In the genomic region with DNA sequence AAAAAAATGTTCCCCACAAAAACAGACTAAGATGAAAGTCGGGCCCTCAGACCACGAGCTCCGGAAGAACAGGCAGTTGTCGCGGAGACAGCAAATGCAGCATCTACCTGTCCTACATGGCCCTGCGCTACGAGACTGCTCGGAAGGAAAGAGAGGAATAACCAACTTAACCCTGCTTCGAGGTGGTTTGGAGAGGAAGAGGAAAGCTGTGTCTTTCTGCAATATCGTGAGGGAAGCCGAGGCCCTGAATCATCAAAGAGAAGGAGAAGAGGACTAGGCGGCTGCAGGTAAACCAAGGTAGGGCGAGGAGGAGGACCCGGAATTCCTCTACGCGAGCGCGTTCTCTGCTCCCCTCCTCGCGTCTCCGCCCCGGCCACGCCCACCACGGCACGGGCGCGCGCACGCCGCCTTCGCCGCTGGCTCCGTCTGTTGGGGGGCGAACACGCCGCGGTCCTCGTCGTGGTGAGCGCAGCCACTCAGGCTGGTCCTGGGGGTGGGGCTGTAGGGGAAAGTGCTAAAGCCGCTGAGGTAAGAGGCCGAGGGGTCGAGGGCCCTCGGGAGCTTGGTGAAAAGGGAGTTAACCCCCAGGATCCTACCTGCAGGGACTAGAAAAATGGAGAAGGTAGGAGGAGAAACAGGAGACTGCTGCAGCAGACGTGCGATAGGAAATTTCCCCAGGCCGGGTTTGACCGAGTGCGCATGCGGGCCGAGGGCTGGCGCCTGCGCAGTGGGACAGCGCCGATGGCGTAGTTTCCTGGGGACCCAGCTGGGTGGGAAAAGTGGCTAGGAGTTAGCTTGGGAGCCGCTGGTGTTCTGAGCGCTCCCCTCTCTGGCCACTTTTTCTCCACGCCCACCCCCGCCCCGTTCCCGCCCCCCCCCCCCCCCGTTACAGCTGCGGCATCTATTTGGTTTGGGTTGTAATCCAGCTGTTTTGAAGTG, we compare ENCODE assay signal across 8 cellular contexts. TPM values are rescaled to one million over a fixed set of nuclear protein-coding genes. Genes with fewer than 3 reads are reported as not detected.
DNase-seq lines count a peak whose midpoint lies in the region; ATAC-seq, FAIRE-seq and TF ChIP-seq lines count a peak whose summit lies in the region.

A gene (plus strand): TSS at position 402 of the 939 bp plus-strand sequence. CDS start 7,903 bp downstream, outside the sequence.
A gene with protein sequence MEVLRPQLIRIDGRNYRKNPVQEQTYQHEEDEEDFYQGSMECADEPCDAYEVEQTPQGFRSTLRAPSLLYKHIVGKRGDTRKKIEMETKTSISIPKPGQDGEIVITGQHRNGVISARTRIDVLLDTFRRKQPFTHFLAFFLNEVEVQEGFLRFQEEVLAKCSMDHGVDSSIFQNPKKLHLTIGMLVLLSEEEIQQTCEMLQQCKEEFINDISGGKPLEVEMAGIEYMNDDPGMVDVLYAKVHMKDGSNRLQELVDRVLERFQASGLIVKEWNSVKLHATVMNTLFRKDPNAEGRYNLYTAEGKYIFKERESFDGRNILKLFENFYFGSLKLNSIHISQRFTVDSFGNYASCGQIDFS (minus strand): TSS at position 666 of the 939 bp plus-strand sequence. CDS start 2,978 bp downstream, outside the sequence.

- TF ChIP-seq CTCF in parathyroid adenoma (IDR thresholded peaks at IDR 0.05): no peak
- TF ChIP-seq CTCF in tibial artery (IDR thresholded peaks at IDR 0.05): no peak

- H3K27me3 ChIP-seq in parathyroid adenoma (ENCODE audit: control insufficient read depth, insufficient read depth, low read length): no peaks in the 10 kb centered on the region
- no peaks in the 10 kb centered on the region for H3K27me3 ChIP-seq in tibial artery

- peak within 1 kb of the TSS; percentile 98 to 99 for H3K27ac Mint-ChIP-seq in T-cell

- H3K9me3 Mint-ChIP-seq in T-cell: no peaks in the 10 kb centered on the region

- intact Hi-C loops in cardiac septum (cut with DNase I) (loop anchor here (1.0 to 10.0 kb wide), 4 partner anchors 39 to 261 kb away; a partner anchor contains a TSS), tibial artery (cut with DNase I; ENCODE audit: low total_unique reads) (loop anchor here (2.0 to 5.0 kb wide), 2 partner anchors 56 to 113 kb away; a partner anchor contains a TSS)

- DNase-seq in GM12892 (ENCODE audit: insufficient read length) (peak; percentile 67), NCI-H146 (lab: John Stamatoyannopoulos, UW) (peak; percentile 89), T-cell (peak; percentile 86 to 98 (median 93)), cardiac septum (ENCODE audit: low spot score) (peak; percentile 95), tibial artery (peak; percentile 87 to 96)

- peak within 1 kb of the TSS; percentile 84 for H3K4me3 ChIP-seq in parathyroid adenoma (ENCODE audit: low read depth, low read length)
- peak within 1 kb of the TSS; percentile 68 to 78 for H3K4me3 ChIP-seq in tibial artery

- H3K4me3 Mint-ChIP-seq in T-cell: peak within 1 kb of the TSS; percentile 87 to 97 (median 96)

- H3K4me2 ChIP-seq in parathyroid adenoma (ENCODE audit: low read length): peak within 1 kb of the TSS; percentile 97

- TF ChIP-seq POLR2A in GM12892 (IDR thresholded peaks at IDR 0.05; ENCODE audit: low read depth, low read length): peak; percentile 90

- H3K36me3 Mint-ChIP-seq in T-cell: peaks cover 12% of the 10 kb centered on the region

- H3K79me2 ChIP-seq in parathyroid adenoma: peaks cover 29% of the 10 kb centered on the region

- WGBS in adipose tissue, 3 donors: 0 to 1% (median 0%) methylated on average over 60 to 64 of the region's 64 CpGs

- FAIRE-seq in GM12892 (lab: Jason Lieb, UNC): peak; percentile 97

- H3K27ac ChIP-seq in adipose tissue (ENCODE audit: low read depth, low read length) (peak within 1 kb of the TSS; percentile 90), parathyroid adenoma (peak within 1 kb of the TSS; percentile 98), tibial artery (peak within 1 kb of the TSS; percentile 92 to 94)

- peak within 1 kb of the TSS; percentile 93 for H3K9ac ChIP-seq in parathyroid adenoma

- CTCF ChIA-PET in T-cell (lab: Charles Lee): interaction anchor here (0.5 to 1.6 kb wide), 15 partner anchors 9 to 897 kb away, joined by 3 to 6 read pairs (median 3); a partner anchor contains a TSS

- peak within 1 kb of the TSS; percentile 96 for H2AFZ ChIP-seq in parathyroid adenoma

- H3K36me3 ChIP-seq in parathyroid adenoma (ENCODE audit: control insufficient read depth, insufficient read depth, low read length) (no peaks in the 10 kb centered on the region), tibial artery (peaks cover 7 to 28% (median 21%) of the 10 kb centered on the region in 3 donors)

- H3K4me1 Mint-ChIP-seq in T-cell: peaks cover 47 to 61% (median 51%) of the 10 kb centered on the region in 3 donors

- H3K27me3 Mint-ChIP-seq in T-cell: no peaks in the 10 kb centered on the region

- H3K4me1 ChIP-seq in parathyroid adenoma (peaks cover 10% of the 10 kb centered on the region), tibial artery (peaks cover 0 to 60% (median 22%) of the 10 kb centered on the region in 4 donors)

- ATAC-seq in HG02840 (IDR thresholded peaks at IDR 0.05; ENCODE audit: low FRiP score, unreplicated experiment) (peak; percentile 76), T-cell (replicated peaks in 1 of 4) (peak; percentile 81 to 91 (median 89))

- POLR2A ChIA-PET in T-cell (lab: Charles Lee): interaction anchor here in 1 of 2 donors (0.5 to 1.0 kb wide), 7 partner anchors 32 to 880 kb away, joined by 3 to 4 read pairs (median 4); no protein-coding TSS in a partner anchor

- H3K9me3 ChIP-seq in parathyroid adenoma (ENCODE audit: control insufficient read depth, low read length) (no peaks in the 10 kb centered on the region), tibial artery (no peaks in the 10 kb centered on the region)

RNA-seq across cellular contexts. Expression of the first gene that starts in this region (rescaled TPM):
- 146 TPM for polyA plus RNA-seq in GM12892 (2012; ENCODE audit: missing spikeins)
- total RNA-seq in T-cell (100 to 1,000 TPM in 3 of 5 donors, 10 to 100 TPM in 2; 97.9 to 119 (median 106) TPM), cardiac septum (171 TPM)
- polyA plus RNA-seq in adipose tissue: 100 to 1,000 TPM in 2 of 3 donors, 10 to 100 TPM in 1; 97.2 to 165 (median 110) TPM

RNA-seq across cellular contexts. Expression of the second gene that starts in this region (rescaled TPM):
- polyA plus RNA-seq in GM12892 (2012; ENCODE audit: missing spikeins): 55.1 TPM
- 10 to 100 TPM; 15.7 to 24.1 (median 21.7) TPM for total RNA-seq in T-cell
- 10 to 100 TPM; 13.3 to 34.1 (median 18.0) TPM for polyA plus RNA-seq in adipose tissue
- 21.2 TPM for total RNA-seq in cardiac septum

Comparison
In these comparisons a context has a peak if more than half of its experiments do, and no peak if none do; other contexts are left out.
1. Peak in every context shown above with its lines: DNase-seq, ATAC-seq, H3K4me3 ChIP-seq and H3K27ac ChIP-seq.